Comparison of ENCODE assay signal across 8 cellular contexts in the genomic region with DNA sequence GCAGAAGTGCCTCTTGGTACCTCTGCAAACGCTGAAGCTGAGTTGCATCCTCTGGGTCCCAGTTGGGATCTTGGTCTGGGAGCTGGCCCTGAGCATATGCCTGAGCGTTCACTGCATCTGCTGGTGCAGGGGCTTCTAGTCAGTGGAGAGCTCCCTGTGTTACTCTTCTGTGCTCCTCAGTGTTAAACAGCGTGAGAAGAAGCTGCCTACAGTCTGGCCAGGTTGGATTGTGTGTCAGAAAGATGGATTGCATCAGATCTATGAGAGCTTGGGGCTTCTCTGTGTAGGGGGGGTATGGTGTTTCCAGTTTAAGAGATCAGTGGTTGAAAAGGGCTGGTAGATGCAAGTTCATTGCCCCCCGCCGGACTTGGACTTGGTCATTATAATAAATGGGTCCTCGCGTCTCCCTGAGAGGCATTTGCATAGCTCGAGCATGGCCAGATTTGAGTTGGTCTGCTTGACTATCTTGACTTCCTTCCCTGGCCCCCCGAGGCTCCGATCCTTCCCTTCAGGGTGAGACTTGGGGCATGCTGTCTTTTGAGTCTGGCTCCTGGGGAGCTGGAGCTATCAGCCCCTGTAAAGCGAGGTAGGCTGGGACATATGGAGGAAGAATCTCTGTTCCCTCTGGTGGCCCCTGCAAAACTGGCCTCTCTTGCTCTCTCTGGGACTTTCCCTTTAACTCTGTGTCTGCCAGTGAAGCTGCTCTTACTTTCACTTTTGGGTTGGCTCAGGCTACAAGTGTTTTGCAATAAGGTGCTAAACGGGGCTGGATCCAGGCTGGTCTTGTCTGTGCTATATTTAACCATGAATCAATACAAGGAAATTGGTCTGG. TPM values are rescaled to one million over a fixed set of nuclear protein-coding genes. Genes with fewer than 3 reads are reported as not detected.
DNase-seq lines count a peak whose midpoint lies in the region; ATAC-seq and TF ChIP-seq lines count a peak whose summit lies in the region.

No MANE protein-coding gene starts in this region.

- H3K4me2 ChIP-seq in Loucy (ENCODE audit: low read depth, low read length, poor library complexity, severe bottlenecking): peak overlapping the region; percentile 33

- no peaks in the 10 kb centered on the region for H3K27me3 Mint-ChIP-seq in activated T-helper 17 cell treated with anti-CD3 and anti-CD28 coated beads, Interleukin-2, amount 50 U/mL, for 72 hours

- H3K4me3 Mint-ChIP-seq in activated T-helper 17 cell treated with anti-CD3 and anti-CD28 coated beads, Interleukin-2, amount 50 U/mL, for 72 hours: peak overlapping the region; percentile 73

- H3K9me2 ChIP-seq in Loucy (replicated peaks; ENCODE audit: low read depth, low read length): no peaks in the 10 kb centered on the region

- intact Hi-C loops in right cardiac atrium (cut with DNase I): no loop called here

- H3F3A ChIP-seq in Loucy (ENCODE audit: low read depth): no peaks in the 10 kb centered on the region

- peaks cover 1% of the 10 kb centered on the region for H3K9me3 Mint-ChIP-seq in activated T-helper 17 cell treated with anti-CD3 and anti-CD28 coated beads, Interleukin-2, amount 50 U/mL, for 72 hours

- no peak overlapping the region for H3K27ac ChIP-seq in right cardiac atrium (ENCODE audit: low read length)

- no peaks in the 10 kb centered on the region for H3K36me3 ChIP-seq in Loucy (ENCODE audit: insufficient read depth, low read length)

- 36% methylated on average over 12 of the region's 12 CpGs for WGBS in right cardiac atrium

- peak; percentile 2 for DNase-seq in NCI-H2196 treated with DMSO at 0.1 percent for 48 hours (lab: John Stamatoyannopoulos, UW; ENCODE audit: unreplicated experiment)
- no peak for DNase-seq in NCI-H2196 (lab: John Stamatoyannopoulos, UW; ENCODE audit: unreplicated experiment)
- DNase-seq in right cardiac atrium: no peak
- DNase-seq in stimulated activated CD4-positive, alpha-beta T cell treated with anti-CD3 and anti-CD28 coated beads, Interleukin-2, amount 100 ng/mL, for 24 hours: peak; percentile 26 to 37
- DNase-seq in NCI-H748 (lab: John Stamatoyannopoulos, UW; ENCODE audit: unreplicated experiment): no peak

- H3K4me1 Mint-ChIP-seq in activated T-helper 17 cell treated with anti-CD3 and anti-CD28 coated beads, Interleukin-2, amount 50 U/mL, for 72 hours: peaks cover 13% of the 10 kb centered on the region

- H3K9ac ChIP-seq in Loucy (ENCODE audit: low read depth, low read length, poor library complexity, severe bottlenecking): peak overlapping the region; percentile 25

- H2AFZ ChIP-seq in Loucy (ENCODE audit: low read length): peak overlapping the region; percentile 16; the same call in 1 of the 2 replicates

- peaks cover 11% of the 10 kb centered on the region for H3K4me1 ChIP-seq in Loucy (ENCODE audit: insufficient read depth, low read length, poor library complexity, severe bottlenecking)
- H3K4me1 ChIP-seq in right cardiac atrium (ENCODE audit: control insufficient read depth, insufficient read depth, low read length): no peaks in the 10 kb centered on the region

- no peak for TF ChIP-seq CTCF in Loucy (conservative IDR thresholded peaks at IDR 0.05; ENCODE audit: low read length)

- no peaks in the 10 kb centered on the region for H4K20me1 ChIP-seq in Loucy (ENCODE audit: insufficient read depth, low read length, poor library complexity, severe bottlenecking)

- H3K4me3 ChIP-seq in Loucy (ENCODE audit: low read length, poor library complexity, severe bottlenecking) (no peak overlapping the region), right cardiac atrium (ENCODE audit: low read length) (peak overlapping the region; percentile 44)

- H3K27me3 ChIP-seq in Loucy (ENCODE audit: insufficient read depth, low read length, poor library complexity, severe bottlenecking): no peaks in the 10 kb centered on the region
- H3K27me3 ChIP-seq in right cardiac atrium (ENCODE audit: control insufficient read depth, insufficient read depth): no peaks in the 10 kb centered on the region

- H3K79me2 ChIP-seq in Loucy (ENCODE audit: insufficient read depth, low read length): no peaks in the 10 kb centered on the region

- H3K36me3 Mint-ChIP-seq in activated T-helper 17 cell treated with anti-CD3 and anti-CD28 coated beads, Interleukin-2, amount 50 U/mL, for 72 hours (ENCODE audit: low read depth): no peaks in the 10 kb centered on the region

- peak overlapping the region; percentile 12 for H3K27ac Mint-ChIP-seq in activated T-helper 17 cell treated with anti-CD3 and anti-CD28 coated beads, Interleukin-2, amount 50 U/mL, for 72 hours

- peak; percentile 92 for ATAC-seq in activated T-helper 17 cell treated with anti-CD3 and anti-CD28 coated beads, Interleukin-2, amount 50 U/mL, for 72 hours (replicated peaks)
- ATAC-seq in right cardiac atrium (peak; percentile 64 to 80), HG02981 (IDR thresholded peaks at IDR 0.05; ENCODE audit: unreplicated experiment) (no peak)

- no peaks in the 10 kb centered on the region for H3K9me3 ChIP-seq in Loucy (ENCODE audit: insufficient read depth, low read depth, low read length)
- no peaks in the 10 kb centered on the region for H3K9me3 ChIP-seq in right cardiac atrium (ENCODE audit: control insufficient read depth, low read length)

RNA-seq across cellular contexts. Expression of gene OR10H4, which starts 52.9 kb away (rescaled TPM):
- not detected for total RNA-seq in activated T-helper 17 cell treated with anti-CD3 and anti-CD28 coated beads, Interleukin-2, amount 50 U/mL, for 72 hours
- total RNA-seq in right cardiac atrium: not detected
- polyA plus RNA-seq in right cardiac atrium: not detected

Comparison
In these comparisons a context has a peak if more than half of its experiments do, and no peak if none do; other contexts are left out.
1. DNase-seq: peak in NCI-H2196 treated with DMSO at 0.1 percent for 48 hours (single experiment) and stimulated activated CD4-positive, alpha-beta T cell treated with anti-CD3 and anti-CD28 coated beads, Interleukin-2, amount 100 ng/mL, for 24 hours (2 of 2); none in NCI-H2196 (single experiment), right cardiac atrium (0 of 3) and NCI-H748 (single experiment).